In the genomic region with DNA sequence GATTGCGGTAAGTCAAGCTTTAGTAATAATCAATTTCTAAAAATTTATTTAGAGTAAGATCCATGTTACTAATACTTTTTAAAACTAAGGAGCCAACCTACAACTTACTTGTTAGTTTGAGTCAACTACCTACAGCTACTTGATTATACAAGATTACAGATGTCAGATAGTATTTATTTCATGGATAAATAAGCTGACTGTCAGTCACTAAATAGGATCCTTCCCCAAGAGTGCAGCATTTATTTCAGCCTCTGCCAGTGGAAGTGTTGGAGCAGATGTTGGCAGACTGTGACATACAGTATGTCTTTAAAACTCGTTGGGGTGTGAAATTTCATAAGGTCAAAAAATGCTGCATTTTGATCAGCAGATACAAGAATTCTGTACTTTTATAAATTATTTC, we compare ENCODE assay signal across 18 cellular contexts.
"Had no signal": no experiment of that assay in that cellular context is flagged by ENCODE, and none has a peak within 500 bp of the region (broad histone marks: within the 10 kb centered on the region; RNA-seq: fewer than 3 reads in every experiment).

No MANE protein-coding gene starts in this region.

- H3K27me3 ChIP-seq: adrenal gland, gastrocnemius medialis, heart left ventricle, left lung, right atrium auricular region, tibial artery had no signal

- H3K4me3 ChIP-seq: adrenal gland, gastrocnemius medialis, heart left ventricle, left lung, right atrium auricular region, tibial artery had no signal

- H3K4me1 ChIP-seq: adrenal gland, gastrocnemius medialis, heart left ventricle, left lung, right atrium auricular region, tibial artery had no signal

- DNase-seq: activated CD4-positive, alpha-beta T cell treated with anti-CD3 and anti-CD28 coated beads, Interleukin-2, amount 10 ng/mL, durations not matched to agents 24 days and 14 days; activated CD8-positive, alpha-beta memory T cell treated with anti-CD3 and anti-CD28 coated beads, Interleukin-2, amount 50 U/mL, for 48 hours; activated CD8-positive, alpha-beta T cell treated with anti-CD3 and anti-CD28 coated beads, Interleukin-2, amount 10 ng/mL, durations not matched to agents 7 days and 5 days; activated effector memory CD4-positive, alpha-beta T cell treated with Interleukin-2 at 50 U/mL for 16 hours; activated T-cell treated with anti-CD3 and anti-CD28 coated beads, Interleukin-2, amount 50 U/mL, for 48 hours; adrenal gland; cerebellar nuclear complex; effector CD8-positive, alpha-beta T cell; gastrocnemius medialis; heart left ventricle; left lung; midbrain; stimulated activated CD4-positive, alpha-beta T cell treated with anti-CD3 and anti-CD28 coated beads, Interleukin-12 subunit alpha, Interleukin-12 subunit beta, amount 100 ng/mL, for 4 hours; stimulated activated CD4-positive, alpha-beta T cell treated with anti-CD3 and anti-CD28 coated beads, Interleukin-1b, Interleukin-23, amount 100 ng/mL, for 48 hours; stimulated activated naive CD4-positive, alpha-beta T cell treated with Interleukin-2 at 50 U/mL for 16 hours; T-helper 9 cell; tibial artery had no signal

- H3K27ac ChIP-seq: adrenal gland, gastrocnemius medialis, heart left ventricle, left lung, right atrium auricular region, tibial artery had no signal

- H3K36me3 ChIP-seq: adrenal gland, gastrocnemius medialis, left lung, right atrium auricular region had no signal

- H3K9me3 ChIP-seq: adrenal gland, gastrocnemius medialis, heart left ventricle, left lung, right atrium auricular region, tibial artery had no signal
